ENCODE assay signal across 1 cellular context in genomic region chr3:148600902-148601765, GRCh38.
TF ChIP-seq lines count a peak whose summit lies in the region.

No MANE protein-coding gene starts in this region.

TF ChIP-seq in H1, 55 proteins besides CTCF, POLR2A, EP300 and RAD21 (continued from another document):
- no peak for TF ChIP-seq ATF3 (IDR thresholded peaks at IDR 0.05; ENCODE audit: insufficient read depth, low read depth, low read length)
- TF ChIP-seq PHF8 (conservative IDR thresholded peaks at IDR 0.05; ENCODE audit: low read depth, low read length), result no peak
- no peak for TF ChIP-seq NRF1 (IDR thresholded peaks at IDR 0.05; ENCODE audit: low read depth, low read length)
- TF ChIP-seq ATF2 (IDR thresholded peaks at IDR 0.05; ENCODE audit: low read length), result no peak
